In the genomic region with DNA sequence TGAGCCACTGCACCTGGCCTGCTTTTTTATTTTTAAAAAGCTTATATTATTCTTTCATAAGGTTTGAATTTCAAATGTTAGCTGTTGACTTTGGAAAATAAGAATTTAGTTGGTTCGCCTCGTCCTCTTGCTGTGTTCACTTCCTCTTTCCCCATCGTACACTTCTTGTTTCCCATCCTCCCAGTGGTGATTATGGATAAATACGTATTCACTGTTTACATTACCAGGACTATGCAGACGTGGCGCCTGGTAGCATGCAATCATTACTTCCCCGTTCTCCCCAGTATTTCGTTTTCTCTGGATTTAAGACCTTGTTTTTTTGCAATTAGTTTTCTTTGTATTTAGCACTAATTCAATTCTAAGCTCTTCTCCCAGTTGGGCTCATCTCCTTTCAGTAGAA, we compare ENCODE assay signal across 1 cellular context.
A peak's percentile ranks its signal among the peaks of the same experiment; 100 is the strongest.
TF ChIP-seq lines count a peak whose summit lies in the region.

No MANE protein-coding gene starts in this region.

TF ChIP-seq in K562, 482 proteins besides CTCF, POLR2A, EP300 and RAD21 (continued from another document):
- TF ChIP-seq CUX1 (CRISPR knock-in tag; IDR thresholded peaks at IDR 0.05) (no peak), LEF1 (IDR thresholded peaks at IDR 0.05) (0 out of 2 replicates have a peak, but pooled peaks have one; percentile 15), HMBOX1 (IDR thresholded peaks at IDR 0.05) (no peak), ZNF224 (CRISPR knock-in tag; IDR thresholded peaks at IDR 0.05) (no peak), ZNF165 (CRISPR knock-in tag; IDR thresholded peaks at IDR 0.05; ENCODE audit: borderline replicate concordance) (no peak), ARNT (IDR thresholded peaks at IDR 0.05) (0 out of 4 replicates have a peak, but pooled peaks of 1 of the 2 experiments have one; percentile 37), ZNF695 (CRISPR knock-in tag; IDR thresholded peaks at IDR 0.05) (no peak), ZNF766 (CRISPR knock-in tag; conservative IDR thresholded peaks at IDR 0.05) (peak; percentile 67), ZNF740 (CRISPR knock-in tag; IDR thresholded peaks at IDR 0.05) (no peak), ZNF740 (tag; IDR thresholded peaks at IDR 0.05) (peak in 1 of 2 experiments; percentile 23; a peak in 1 of 4 replicates), FOXA3 (CRISPR knock-in tag; conservative IDR thresholded peaks at IDR 0.05 in 1 of 2, IDR thresholded peaks at IDR 0.05 in 1 of 2) (peak; percentile 85 to 96), RFX5 (IDR thresholded peaks at IDR 0.05; ENCODE audit: low read depth, low read length) (no peak), SPI1 (IDR thresholded peaks at IDR 0.05; ENCODE audit: borderline replicate concordance, low read depth, low read length) (peak; percentile 99), HNRNPLL (IDR thresholded peaks at IDR 0.05; ENCODE audit: low read depth, low read length, poor library complexity, severe bottlenecking) (no peak), FOXP4 (CRISPR knock-in tag; IDR thresholded peaks at IDR 0.05; ENCODE audit: borderline replicate concordance) (no peak), TEAD4 (IDR thresholded peaks at IDR 0.05; ENCODE audit: low read length) (peak; percentile 19; the same call in 1 of the 2 replicates), TEAD4 (CRISPR knock-in tag; IDR thresholded peaks at IDR 0.05; ENCODE audit: borderline replicate concordance) (no peak), NFE2L1 (tag; IDR thresholded peaks at IDR 0.05; ENCODE audit: borderline replicate concordance, low read depth) (no peak), L3MBTL2 (IDR thresholded peaks at IDR 0.05) (peak; percentile 62), SMARCE1 (IDR thresholded peaks at IDR 0.05) (0 out of 2 replicates have a peak, but pooled peaks have one; percentile 28), ATF1 (CRISPR knock-in tag; IDR thresholded peaks at IDR 0.05) (no peak), ATF1 (tag; IDR thresholded peaks at IDR 0.05) (0 out of 2 replicates have a peak, but pooled peaks have one; percentile 20)
- TF ChIP-seq, protein P1, sequence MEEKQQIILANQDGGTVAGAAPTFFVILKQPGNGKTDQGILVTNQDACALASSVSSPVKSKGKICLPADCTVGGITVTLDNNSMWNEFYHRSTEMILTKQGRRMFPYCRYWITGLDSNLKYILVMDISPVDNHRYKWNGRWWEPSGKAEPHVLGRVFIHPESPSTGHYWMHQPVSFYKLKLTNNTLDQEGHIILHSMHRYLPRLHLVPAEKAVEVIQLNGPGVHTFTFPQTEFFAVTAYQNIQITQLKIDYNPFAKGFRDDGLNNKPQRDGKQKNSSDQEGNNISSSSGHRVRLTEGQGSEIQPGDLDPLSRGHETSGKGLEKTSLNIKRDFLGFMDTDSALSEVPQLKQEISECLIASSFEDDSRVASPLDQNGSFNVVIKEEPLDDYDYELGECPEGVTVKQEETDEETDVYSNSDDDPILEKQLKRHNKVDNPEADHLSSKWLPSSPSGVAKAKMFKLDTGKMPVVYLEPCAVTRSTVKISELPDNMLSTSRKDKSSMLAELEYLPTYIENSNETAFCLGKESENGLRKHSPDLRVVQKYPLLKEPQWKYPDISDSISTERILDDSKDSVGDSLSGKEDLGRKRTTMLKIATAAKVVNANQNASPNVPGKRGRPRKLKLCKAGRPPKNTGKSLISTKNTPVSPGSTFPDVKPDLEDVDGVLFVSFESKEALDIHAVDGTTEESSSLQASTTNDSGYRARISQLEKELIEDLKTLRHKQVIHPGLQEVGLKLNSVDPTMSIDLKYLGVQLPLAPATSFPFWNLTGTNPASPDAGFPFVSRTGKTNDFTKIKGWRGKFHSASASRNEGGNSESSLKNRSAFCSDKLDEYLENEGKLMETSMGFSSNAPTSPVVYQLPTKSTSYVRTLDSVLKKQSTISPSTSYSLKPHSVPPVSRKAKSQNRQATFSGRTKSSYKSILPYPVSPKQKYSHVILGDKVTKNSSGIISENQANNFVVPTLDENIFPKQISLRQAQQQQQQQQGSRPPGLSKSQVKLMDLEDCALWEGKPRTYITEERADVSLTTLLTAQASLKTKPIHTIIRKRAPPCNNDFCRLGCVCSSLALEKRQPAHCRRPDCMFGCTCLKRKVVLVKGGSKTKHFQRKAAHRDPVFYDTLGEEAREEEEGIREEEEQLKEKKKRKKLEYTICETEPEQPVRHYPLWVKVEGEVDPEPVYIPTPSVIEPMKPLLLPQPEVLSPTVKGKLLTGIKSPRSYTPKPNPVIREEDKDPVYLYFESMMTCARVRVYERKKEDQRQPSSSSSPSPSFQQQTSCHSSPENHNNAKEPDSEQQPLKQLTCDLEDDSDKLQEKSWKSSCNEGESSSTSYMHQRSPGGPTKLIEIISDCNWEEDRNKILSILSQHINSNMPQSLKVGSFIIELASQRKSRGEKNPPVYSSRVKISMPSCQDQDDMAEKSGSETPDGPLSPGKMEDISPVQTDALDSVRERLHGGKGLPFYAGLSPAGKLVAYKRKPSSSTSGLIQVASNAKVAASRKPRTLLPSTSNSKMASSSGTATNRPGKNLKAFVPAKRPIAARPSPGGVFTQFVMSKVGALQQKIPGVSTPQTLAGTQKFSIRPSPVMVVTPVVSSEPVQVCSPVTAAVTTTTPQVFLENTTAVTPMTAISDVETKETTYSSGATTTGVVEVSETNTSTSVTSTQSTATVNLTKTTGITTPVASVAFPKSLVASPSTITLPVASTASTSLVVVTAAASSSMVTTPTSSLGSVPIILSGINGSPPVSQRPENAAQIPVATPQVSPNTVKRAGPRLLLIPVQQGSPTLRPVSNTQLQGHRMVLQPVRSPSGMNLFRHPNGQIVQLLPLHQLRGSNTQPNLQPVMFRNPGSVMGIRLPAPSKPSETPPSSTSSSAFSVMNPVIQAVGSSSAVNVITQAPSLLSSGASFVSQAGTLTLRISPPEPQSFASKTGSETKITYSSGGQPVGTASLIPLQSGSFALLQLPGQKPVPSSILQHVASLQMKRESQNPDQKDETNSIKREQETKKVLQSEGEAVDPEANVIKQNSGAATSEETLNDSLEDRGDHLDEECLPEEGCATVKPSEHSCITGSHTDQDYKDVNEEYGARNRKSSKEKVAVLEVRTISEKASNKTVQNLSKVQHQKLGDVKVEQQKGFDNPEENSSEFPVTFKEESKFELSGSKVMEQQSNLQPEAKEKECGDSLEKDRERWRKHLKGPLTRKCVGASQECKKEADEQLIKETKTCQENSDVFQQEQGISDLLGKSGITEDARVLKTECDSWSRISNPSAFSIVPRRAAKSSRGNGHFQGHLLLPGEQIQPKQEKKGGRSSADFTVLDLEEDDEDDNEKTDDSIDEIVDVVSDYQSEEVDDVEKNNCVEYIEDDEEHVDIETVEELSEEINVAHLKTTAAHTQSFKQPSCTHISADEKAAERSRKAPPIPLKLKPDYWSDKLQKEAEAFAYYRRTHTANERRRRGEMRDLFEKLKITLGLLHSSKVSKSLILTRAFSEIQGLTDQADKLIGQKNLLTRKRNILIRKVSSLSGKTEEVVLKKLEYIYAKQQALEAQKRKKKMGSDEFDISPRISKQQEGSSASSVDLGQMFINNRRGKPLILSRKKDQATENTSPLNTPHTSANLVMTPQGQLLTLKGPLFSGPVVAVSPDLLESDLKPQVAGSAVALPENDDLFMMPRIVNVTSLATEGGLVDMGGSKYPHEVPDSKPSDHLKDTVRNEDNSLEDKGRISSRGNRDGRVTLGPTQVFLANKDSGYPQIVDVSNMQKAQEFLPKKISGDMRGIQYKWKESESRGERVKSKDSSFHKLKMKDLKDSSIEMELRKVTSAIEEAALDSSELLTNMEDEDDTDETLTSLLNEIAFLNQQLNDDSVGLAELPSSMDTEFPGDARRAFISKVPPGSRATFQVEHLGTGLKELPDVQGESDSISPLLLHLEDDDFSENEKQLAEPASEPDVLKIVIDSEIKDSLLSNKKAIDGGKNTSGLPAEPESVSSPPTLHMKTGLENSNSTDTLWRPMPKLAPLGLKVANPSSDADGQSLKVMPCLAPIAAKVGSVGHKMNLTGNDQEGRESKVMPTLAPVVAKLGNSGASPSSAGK (IDR thresholded peaks at IDR 0.05): peak; percentile 32
